17 cellular contexts compared by ENCODE assay signal in the genomic region with DNA sequence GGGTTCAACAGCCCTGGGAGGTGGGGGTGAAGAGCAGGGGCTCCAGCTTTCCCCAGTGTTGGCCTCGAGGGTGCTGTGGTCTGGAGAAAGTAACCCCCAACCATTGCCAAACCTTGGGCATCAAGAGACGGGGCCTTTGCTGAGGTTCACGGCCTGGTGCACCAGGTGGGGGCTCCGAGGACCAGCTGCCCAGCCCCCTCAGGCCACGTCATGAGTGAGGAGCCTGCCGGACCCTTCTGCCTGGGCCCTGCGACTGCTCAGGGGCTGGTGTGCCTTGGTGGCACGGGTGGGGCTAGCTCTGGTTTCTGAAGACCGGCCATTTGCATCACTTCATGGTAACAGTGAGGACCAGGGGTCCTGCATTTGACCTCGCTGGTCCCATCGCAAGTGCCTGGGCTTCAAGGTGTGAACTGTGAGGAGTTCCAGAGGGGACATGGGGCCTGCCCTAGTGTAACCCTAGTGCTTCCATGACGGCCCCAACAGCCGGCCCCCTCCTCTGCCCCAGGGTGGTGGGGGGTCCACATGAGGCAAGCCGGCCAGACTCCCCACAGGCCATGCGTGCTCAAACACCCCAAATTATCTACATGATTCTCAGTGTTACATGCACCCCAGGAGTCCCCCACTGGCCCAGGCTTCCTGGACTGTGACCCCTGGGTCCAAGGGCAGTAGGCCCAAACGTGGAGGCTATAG. TPM values are rescaled to one million over a fixed set of nuclear protein-coding genes. Genes with fewer than 3 reads are reported as not detected.
DNase-seq lines count a peak whose midpoint lies in the region; ATAC-seq and TF ChIP-seq lines count a peak whose summit lies in the region.
"Had no signal": no experiment of that assay in that cellular context is flagged by ENCODE, and none has a peak within 500 bp of the region (broad histone marks: within the 10 kb centered on the region; RNA-seq: fewer than 3 reads in every experiment).

No MANE protein-coding gene starts in this region.

- no peaks in the 10 kb centered on the region for H3F3A ChIP-seq in GM23338 (replicated peaks; ENCODE audit: low read depth)

- no peaks in the 10 kb centered on the region for H3K9me3 Mint-ChIP-seq in natural killer cell treated with Interleukin-12 subunit alpha and Interleukin-12 subunit beta and Interleukin-15 and Interleukin-18, amount 100 ng/mL, for 72 hours
- H3K9me3 Mint-ChIP-seq in natural killer cell, result no peaks in the 10 kb centered on the region
- H3K9me3 Mint-ChIP-seq in GM23338, result no peaks in the 10 kb centered on the region
- H3K9me3 Mint-ChIP-seq: CD8-positive, alpha-beta T cell had no signal

- no peak overlapping the region for H3K4me2 ChIP-seq in GM23338
- H3K4me2 ChIP-seq: BLaER1 had no signal

- no peak overlapping the region for H3K4me3 Mint-ChIP-seq in natural killer cell treated with Interleukin-12 subunit alpha and Interleukin-12 subunit beta and Interleukin-15 and Interleukin-18, amount 100 ng/mL, for 72 hours
- no peak overlapping the region for H3K4me3 Mint-ChIP-seq in natural killer cell
- H3K4me3 Mint-ChIP-seq in GM23338, result no peak overlapping the region
- H3K4me3 Mint-ChIP-seq: CD8-positive, alpha-beta T cell had no signal

- H3K4me1 ChIP-seq in GM23338 (ENCODE audit: insufficient read depth), result no peaks in the 10 kb centered on the region

- no peak overlapping the region for H3K27ac ChIP-seq in GM23338 (ENCODE audit: low read depth)
- H3K27ac ChIP-seq: BLaER1, GM23248, SJCRH30 had no signal

- TF ChIP-seq CTCF in natural killer cell (IDR thresholded peaks at IDR 0.05) (no peak), GM23338 (conservative IDR thresholded peaks at IDR 0.05; ENCODE audit: low read depth in 2 of 2) (no peak)

- no peaks in the 10 kb centered on the region for H3K36me3 ChIP-seq in GM23338 (ENCODE audit: insufficient read depth)
- H3K36me3 ChIP-seq: BLaER1, SJCRH30 had no signal

- H3K27ac Mint-ChIP-seq in natural killer cell treated with Interleukin-12 subunit alpha and Interleukin-12 subunit beta and Interleukin-15 and Interleukin-18, amount 100 ng/mL, for 72 hours, result no peak overlapping the region
- H3K27ac Mint-ChIP-seq in natural killer cell (no peak overlapping the region), GM23338 (no peak overlapping the region)
- H3K27ac Mint-ChIP-seq: CD8-positive, alpha-beta T cell had no signal

- no peaks in the 10 kb centered on the region for H3K36me3 Mint-ChIP-seq in natural killer cell treated with Interleukin-12 subunit alpha and Interleukin-12 subunit beta and Interleukin-15 and Interleukin-18, amount 100 ng/mL, for 72 hours
- H3K36me3 Mint-ChIP-seq in natural killer cell, result no peaks in the 10 kb centered on the region
- no peaks in the 10 kb centered on the region for H3K36me3 Mint-ChIP-seq in GM23338 (ENCODE audit: low read depth)
- H3K36me3 Mint-ChIP-seq: CD8-positive, alpha-beta T cell had no signal

- no peaks in the 10 kb centered on the region for H3K9me2 ChIP-seq in GM23338 (ENCODE audit: insufficient read depth)

- DNase-seq in natural killer cell treated with Interleukin-12 subunit alpha and Interleukin-12 subunit beta and Interleukin-15 and Interleukin-18, amount 100 ng/mL, for 72 hours (ENCODE audit: low spot score), result peak; percentile 49
- DNase-seq in natural killer cell, result no peak
- DNase-seq in left colon, result peak; percentile 1 to 16
- peak; percentile 66 for DNase-seq in posterior vena cava (ENCODE audit: low spot score)
- no peak for DNase-seq in GM23338 (ENCODE audit: low spot score)
- no peak for DNase-seq in NOMO-1 (lab: John Stamatoyannopoulos, UW; ENCODE audit: unreplicated experiment in 2 of 2)
- no peak for DNase-seq in OCI-M1 (lab: John Stamatoyannopoulos, UW)
- DNase-seq: GM23248, KG1, NCI-H187, NCI-H2107, NCI-H510A treated with DMSO at 0.1 percent for 48 hours, NCI-H774 had no signal

- no peaks in the 10 kb centered on the region for H3K27me3 Mint-ChIP-seq in natural killer cell treated with Interleukin-12 subunit alpha and Interleukin-12 subunit beta and Interleukin-15 and Interleukin-18, amount 100 ng/mL, for 72 hours
- H3K27me3 Mint-ChIP-seq in natural killer cell (ENCODE audit: low read depth in 2 of 2), result no peaks in the 10 kb centered on the region
- H3K27me3 Mint-ChIP-seq in GM23338 (ENCODE audit: insufficient read depth, low read depth, poor library complexity), result peaks cover 5% of the 10 kb centered on the region

- no peak overlapping the region for H3K4me3 ChIP-seq in GM23338
- H3K4me3 ChIP-seq: BLaER1, GM23248, SJCRH30 had no signal

- H3K4me1 Mint-ChIP-seq in natural killer cell treated with Interleukin-12 subunit alpha and Interleukin-12 subunit beta and Interleukin-15 and Interleukin-18, amount 100 ng/mL, for 72 hours (ENCODE audit: low read depth in 2 of 2), result no peaks in the 10 kb centered on the region
- no peaks in the 10 kb centered on the region for H3K4me1 Mint-ChIP-seq in natural killer cell
- no peaks in the 10 kb centered on the region for H3K4me1 Mint-ChIP-seq in GM23338

- H3K27me3 ChIP-seq in GM23338 (ENCODE audit: insufficient read depth), result no peaks in the 10 kb centered on the region

- intact Hi-C loops in natural killer cell (cut with micrococcal nuclease), result no loop called here
- intact Hi-C loops in left colon (cut with DNase I, micrococcal nuclease), result no loop called here
- intact Hi-C loops in posterior vena cava (cut with DNase I), result no loop called here

- ATAC-seq in natural killer cell treated with Interleukin-12 subunit alpha and Interleukin-12 subunit beta and Interleukin-15 and Interleukin-18, amount 100 ng/mL, for 72 hours, result no peak
- ATAC-seq in natural killer cell, result no peak
- no peak for ATAC-seq in left colon
- no peak for ATAC-seq in GM23338
- ATAC-seq: CD8-positive, alpha-beta T cell; HCT116 had no signal

- H4K20me1 ChIP-seq in GM23338 (replicated peaks; ENCODE audit: insufficient read depth), result no peaks in the 10 kb centered on the region; the same call in 1 of the 2 replicates

- no peak overlapping the region for H2AFZ ChIP-seq in GM23338
- H2AFZ ChIP-seq: GM23248 had no signal

- H3K79me2 ChIP-seq in GM23338 (replicated peaks; ENCODE audit: insufficient read depth), result no peaks in the 10 kb centered on the region

TF ChIP-seq in GM23338, 12 proteins besides CTCF, POLR2A, EP300 and RAD21 (continues in another document):
- TF ChIP-seq, protein P1, sequence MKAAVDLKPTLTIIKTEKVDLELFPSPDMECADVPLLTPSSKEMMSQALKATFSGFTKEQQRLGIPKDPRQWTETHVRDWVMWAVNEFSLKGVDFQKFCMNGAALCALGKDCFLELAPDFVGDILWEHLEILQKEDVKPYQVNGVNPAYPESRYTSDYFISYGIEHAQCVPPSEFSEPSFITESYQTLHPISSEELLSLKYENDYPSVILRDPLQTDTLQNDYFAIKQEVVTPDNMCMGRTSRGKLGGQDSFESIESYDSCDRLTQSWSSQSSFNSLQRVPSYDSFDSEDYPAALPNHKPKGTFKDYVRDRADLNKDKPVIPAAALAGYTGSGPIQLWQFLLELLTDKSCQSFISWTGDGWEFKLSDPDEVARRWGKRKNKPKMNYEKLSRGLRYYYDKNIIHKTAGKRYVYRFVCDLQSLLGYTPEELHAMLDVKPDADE (IDR thresholded peaks at IDR 0.05), result no peak
- no peak for TF ChIP-seq CREB1 (CRISPR knock-in tag; IDR thresholded peaks at IDR 0.05; ENCODE audit: low read depth)

RNA-seq across cellular contexts. Expression of gene MORN1, which starts 13.5 kb away (rescaled TPM):
- total RNA-seq in natural killer cell treated with Interleukin-12 subunit alpha and Interleukin-12 subunit beta and Interleukin-15 and Interleukin-18, amount 100 ng/mL, for 72 hours, result 1 to 10 TPM; 4.0 to 7.5 TPM
- total RNA-seq in natural killer cell (1 to 10 TPM; 8.0 to 9.3 (median 8.8) TPM), left colon (10 to 100 TPM; 11.0 to 15.2 TPM), posterior vena cava (1 to 10 TPM; 3.8 to 5.5 TPM)
- 6.6 and 11.1 TPM in 2 replicates for total RNA-seq in GM23338 (2014; rRNA removed; shearing (Covaris generic))
- polyA plus RNA-seq in GM23338 (2016; fragmentation: Nextera tagmentation; extraction: Ambion mirVana), result 4.7 and 4.8 TPM in 2 replicates

RNA-seq across cellular contexts. Expression of gene RER1, which starts 13.7 kb away (rescaled TPM):
- total RNA-seq in natural killer cell treated with Interleukin-12 subunit alpha and Interleukin-12 subunit beta and Interleukin-15 and Interleukin-18, amount 100 ng/mL, for 72 hours, result 100 to 1,000 TPM; 139 to 161 TPM
- total RNA-seq in natural killer cell (10 to 100 TPM; 89.2 to 98.9 (median 91.9) TPM), left colon (100 to 1,000 TPM; 191 to 221 TPM), posterior vena cava (100 to 1,000 TPM in 1 of 2 donors, 10 to 100 TPM in 1; 93.7 to 101 TPM)
- 50.9 and 58.4 TPM in 2 replicates for total RNA-seq in GM23338 (2014; rRNA removed; shearing (Covaris generic))
- 91.9 and 99.5 TPM in 2 replicates for polyA plus RNA-seq in GM23338 (2016; fragmentation: Nextera tagmentation; extraction: Ambion mirVana)

RNA-seq across cellular contexts. Expression of gene PEX10, which starts 34.5 kb away (rescaled TPM):
- 10 to 100 TPM; 10.7 to 18.9 TPM for total RNA-seq in natural killer cell treated with Interleukin-12 subunit alpha and Interleukin-12 subunit beta and Interleukin-15 and Interleukin-18, amount 100 ng/mL, for 72 hours
- total RNA-seq in natural killer cell (10 to 100 TPM in 1 of 3 donors, 1 to 10 TPM in 2; 8.1 to 11.1 (median 9.8) TPM), left colon (10 to 100 TPM; 17.8 to 19.9 TPM), posterior vena cava (10 to 100 TPM; 10.9 to 13.1 TPM)
- 43.3 and 53.9 TPM in 2 replicates for total RNA-seq in GM23338 (2014; rRNA removed; shearing (Covaris generic))
- polyA plus RNA-seq in GM23338 (2016; fragmentation: Nextera tagmentation; extraction: Ambion mirVana), result 15.0 and 15.9 TPM in 2 replicates

Comparison
In these comparisons a context has a peak if more than half of its experiments do, and no peak if none do; other contexts are left out.
1. DNase-seq: peak in natural killer cell treated with Interleukin-12 subunit alpha and Interleukin-12 subunit beta and Interleukin-15 and Interleukin-18, amount 100 ng/mL, for 72 hours (single experiment), left colon (2 of 2) and posterior vena cava (single experiment); none in natural killer cell (single experiment), GM23338 (single experiment), NOMO-1 (0 of 2) and OCI-M1 (single experiment).